Comparison of ENCODE assay signal across 9 cellular contexts in genomic region chr2:72973566-72974435, GRCh38. TPM values are rescaled to one million over a fixed set of nuclear protein-coding genes. Genes with fewer than 3 reads are reported as not detected.
DNase-seq lines count a peak whose midpoint lies in the region; ATAC-seq and TF ChIP-seq lines count a peak whose summit lies in the region.
"Had no signal": no experiment of that assay in that cellular context is flagged by ENCODE, and none has a peak within 500 bp of the region (broad histone marks: within the 10 kb centered on the region; RNA-seq: fewer than 3 reads in every experiment).

No MANE protein-coding gene starts in this region.

- peaks cover 1 to 29% (median 14%) of the 10 kb centered on the region in 4 donors for H3K36me3 ChIP-seq in liver (ENCODE audit: control insufficient read depth in 4 of 4, insufficient read depth in 3 of 4, low read depth in 1 of 4, low read length in 3 of 4)

- H3K9me3 Mint-ChIP-seq in activated CD4-positive, alpha-beta T cell treated with anti-CD3 and anti-CD28 coated beads for 36 hours (ENCODE audit: low read depth): no peaks in the 10 kb centered on the region

- no peaks in the 10 kb centered on the region for H3K9me3 ChIP-seq in liver (ENCODE audit: control insufficient read depth in 4 of 4, low read length in 3 of 4)

- no peak overlapping the region for H3K4me3 Mint-ChIP-seq in activated CD4-positive, alpha-beta T cell treated with anti-CD3 and anti-CD28 coated beads for 36 hours

- no peaks in the 10 kb centered on the region for H3K4me1 ChIP-seq in liver (ENCODE audit: control insufficient read depth in 4 of 4, insufficient read depth in 4 of 4, low read length in 3 of 4)

- intact Hi-C loops in activated CD4-positive, alpha-beta T cell treated with anti-CD3 and anti-CD28 coated beads for 36 hours (cut with DNase I, micrococcal nuclease): loop anchor here (1.0 to 5.0 kb wide), 3 partner anchors 82 to 202 kb away; no protein-coding TSS in a partner anchor

- no peaks in the 10 kb centered on the region for H3K36me3 Mint-ChIP-seq in activated CD4-positive, alpha-beta T cell treated with anti-CD3 and anti-CD28 coated beads for 36 hours (ENCODE audit: low read depth)

- peak in 1 of 2 donors; percentile 77 for TF ChIP-seq RAD21 in liver (IDR thresholded peaks at IDR 0.05)

- POLR2A ChIA-PET in activated CD4-positive, alpha-beta T cell treated with anti-CD3 and anti-CD28 coated beads for 36 hours (lab: Charles Lee): interaction anchor here (1.0 kb wide), 1 partner anchor 86 kb away, joined by 3 read pairs; the partner anchor contains the start of gene SPR

- no peak overlapping the region for H3K4me3 ChIP-seq in HFF-Myc (replicated peaks; ENCODE audit: low read depth, low read length)
- H3K4me3 ChIP-seq in liver (ENCODE audit: low read depth in 1 of 3, low read length in 3 of 3): no peak overlapping the region

- 80% methylated on average over 12 of the region's 12 CpGs for WGBS in liver

- no peaks in the 10 kb centered on the region for H3K27me3 Mint-ChIP-seq in activated CD4-positive, alpha-beta T cell treated with anti-CD3 and anti-CD28 coated beads for 36 hours

- H3K27me3 ChIP-seq in liver (ENCODE audit: control insufficient read depth in 4 of 4, insufficient read depth in 4 of 4, low read length in 3 of 4): no peaks in the 10 kb centered on the region

- TF ChIP-seq CTCF in HFF-Myc (IDR thresholded peaks at IDR 0.05; ENCODE audit: low read depth, low read length, missing control alignments) (peak; percentile 91), liver (IDR thresholded peaks at IDR 0.05; ENCODE audit: low read depth, low read length, missing input control) (peak; percentile 73)

- H3K9ac ChIP-seq in liver (ENCODE audit: low read depth in 1 of 2, low read length in 2 of 2): no peak overlapping the region

- H3K27ac Mint-ChIP-seq in activated CD4-positive, alpha-beta T cell treated with anti-CD3 and anti-CD28 coated beads for 36 hours: no peak overlapping the region

- DNase-seq in activated CD4-positive, alpha-beta T cell treated with anti-CD3 and anti-CD28 coated beads for 36 hours: peak; percentile 64
- DNase-seq in activated CD4-positive, alpha-beta T cell treated with anti-CD3 and anti-CD28 coated beads for 1 hour: no peak
- peak; percentile 12 for DNase-seq in HFF-Myc (ENCODE audit: extremely low read depth, low read depth)
- peak; percentile 76 for DNase-seq in NAMALWA (ENCODE audit: low spot score)
- DNase-seq in T-helper 1 cell: peak in 3 of 5 donors; percentile 16 to 38 (median 24)
- peak; percentile 55 for DNase-seq in cerebellum (ENCODE audit: low spot score)
- peak; percentile 29 for DNase-seq in stromal cell of bone marrow (ENCODE audit: low read depth)

- no peak overlapping the region for H3K27ac ChIP-seq in liver (ENCODE audit: low read depth in 1 of 2, low read length in 2 of 2)
- H3K27ac ChIP-seq: epithelial cell of prostate had no signal

- peak; percentile 83 for ATAC-seq in activated CD4-positive, alpha-beta T cell treated with anti-CD3 and anti-CD28 coated beads for 36 hours

- CTCF ChIA-PET in activated CD4-positive, alpha-beta T cell treated with anti-CD3 and anti-CD28 coated beads for 36 hours (lab: Charles Lee): interaction anchor here (0.5 to 5.6 kb wide), 25 partner anchors 10 to 381 kb away, joined by 3 to 60 read pairs (median 3); partner anchors contain the start of gene SPR

- H3K4me1 Mint-ChIP-seq in activated CD4-positive, alpha-beta T cell treated with anti-CD3 and anti-CD28 coated beads for 36 hours: no peaks in the 10 kb centered on the region

TF ChIP-seq in liver, 16 proteins besides CTCF, POLR2A, EP300 and RAD21:
- no peak for TF ChIP-seq ATF3 (IDR thresholded peaks at IDR 0.05)
- no peak for TF ChIP-seq JUND (IDR thresholded peaks at IDR 0.05)
- TF ChIP-seq SP1 (IDR thresholded peaks at IDR 0.05): no peak
- no peak for TF ChIP-seq REST (IDR thresholded peaks at IDR 0.05)
- no peak for TF ChIP-seq HNF4G (IDR thresholded peaks at IDR 0.05)
- no peak for TF ChIP-seq YY1 (IDR thresholded peaks at IDR 0.05)
- TF ChIP-seq EGR1 (IDR thresholded peaks at IDR 0.05; ENCODE audit: low read depth in 2 of 2): no peak
- no peak for TF ChIP-seq FOXA2 (IDR thresholded peaks at IDR 0.05)
- TF ChIP-seq MAX (IDR thresholded peaks at IDR 0.05): no peak
- TF ChIP-seq RXRA (IDR thresholded peaks at IDR 0.05): no peak
- no peak for TF ChIP-seq GABPA (IDR thresholded peaks at IDR 0.05 in 1 of 2, conservative IDR thresholded peaks at IDR 0.05 in 1 of 2)
- no peak for TF ChIP-seq ZBTB33 (IDR thresholded peaks at IDR 0.05)
- no peak for TF ChIP-seq FOXA1 (IDR thresholded peaks at IDR 0.05)
- TF ChIP-seq NR2F2 (IDR thresholded peaks at IDR 0.05): no peak
- TF ChIP-seq HNF4A (conservative IDR thresholded peaks at IDR 0.05): no peak
- TF ChIP-seq TAF1 (conservative IDR thresholded peaks at IDR 0.05): no peak

RNA-seq across cellular contexts. Expression of gene EMX1, which starts 56.5 kb away (rescaled TPM):
- total RNA-seq in activated CD4-positive, alpha-beta T cell treated with anti-CD3 and anti-CD28 coated beads for 36 hours: not detected
- not detected for total RNA-seq in cerebellum
- total RNA-seq in liver: under 1 TPM in 1 of 2 donors, not detected in 1; 0.08 TPM
- polyA plus RNA-seq in liver: under 1 TPM; 0.06 to 0.18 TPM
